ENCODE assay signal across 16 cellular contexts in the genomic region with DNA sequence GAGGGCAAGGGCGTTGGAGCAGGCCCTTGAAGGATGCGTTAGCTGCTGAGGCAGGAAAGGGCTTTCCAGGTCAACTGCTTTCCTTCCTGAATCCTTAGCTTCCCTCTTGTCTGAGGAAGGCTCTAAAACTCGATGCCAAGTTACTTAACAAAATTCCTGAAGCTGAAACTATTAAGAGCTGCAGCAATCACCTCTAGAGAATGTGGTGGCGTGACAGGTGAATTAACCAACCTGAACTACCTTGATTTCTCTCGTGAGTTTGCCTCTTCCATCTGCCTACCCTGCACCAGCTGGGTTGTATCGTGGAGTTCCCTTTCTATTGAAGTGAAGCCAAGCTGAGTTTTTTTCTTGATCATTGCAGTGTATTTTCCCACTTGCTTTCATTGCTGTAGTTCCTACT.
"Had no signal": no experiment of that assay in that cellular context is flagged by ENCODE, and none has a peak within 500 bp of the region (broad histone marks: within the 10 kb centered on the region; RNA-seq: fewer than 3 reads in every experiment).

No MANE protein-coding gene starts in this region.

- ATAC-seq: foreskin keratinocyte had no signal

- H3K4me1 Mint-ChIP-seq: activated naive CD4-positive, alpha-beta T cell treated with anti-CD3 and anti-CD28 coated beads, Interleukin-2, amount 50 U/mL, for 24 hours; immature natural killer cell; memory B cell had no signal

- H3K27ac ChIP-seq: esophagus muscularis mucosa, foreskin keratinocyte had no signal

- H3K27me3 ChIP-seq: esophagus muscularis mucosa had no signal

- H3K4me3 ChIP-seq: esophagus muscularis mucosa had no signal

- H3K36me3 Mint-ChIP-seq: activated naive CD4-positive, alpha-beta T cell treated with anti-CD3 and anti-CD28 coated beads, Interleukin-2, amount 50 U/mL, for 24 hours; brain; immature natural killer cell; memory B cell had no signal

- H3K27me3 Mint-ChIP-seq: activated naive CD4-positive, alpha-beta T cell treated with anti-CD3 and anti-CD28 coated beads, Interleukin-2, amount 50 U/mL, for 24 hours; brain had no signal

- H3K9me3 Mint-ChIP-seq: activated naive CD4-positive, alpha-beta T cell treated with anti-CD3 and anti-CD28 coated beads, Interleukin-2, amount 50 U/mL, for 24 hours; brain; immature natural killer cell; memory B cell; nephron; stimulated activated naive CD8-positive, alpha-beta T cell treated with anti-CD3 and anti-CD28 coated beads, Interleukin-15, Interleukin-2, amounts not matched to agents 100 ng/mL and 50 ng/mL, for 24 hours; T-helper 2 cell treated with Interferon-gamma antibody and Interleukin-4, amounts not matched to agents 5 μg/mL and 100 μg/mL, for 36 hours had no signal

- H3K4me1 ChIP-seq: foreskin keratinocyte had no signal

- H3K4me3 Mint-ChIP-seq: activated naive CD4-positive, alpha-beta T cell treated with anti-CD3 and anti-CD28 coated beads, Interleukin-2, amount 50 U/mL, for 24 hours; brain; immature natural killer cell; memory B cell; nephron; stimulated activated naive CD8-positive, alpha-beta T cell treated with anti-CD3 and anti-CD28 coated beads, Interleukin-15, Interleukin-2, amounts not matched to agents 100 ng/mL and 50 ng/mL, for 24 hours; T-helper 2 cell treated with Interferon-gamma antibody and Interleukin-4, amounts not matched to agents 5 μg/mL and 100 μg/mL, for 36 hours had no signal

- H3K27ac Mint-ChIP-seq: activated naive CD4-positive, alpha-beta T cell treated with anti-CD3 and anti-CD28 coated beads, Interleukin-2, amount 50 U/mL, for 24 hours; immature natural killer cell; memory B cell; stimulated activated naive CD8-positive, alpha-beta T cell treated with anti-CD3 and anti-CD28 coated beads, Interleukin-15, Interleukin-2, amounts not matched to agents 100 ng/mL and 50 ng/mL, for 24 hours; T-helper 2 cell treated with Interferon-gamma antibody and Interleukin-4, amounts not matched to agents 5 μg/mL and 100 μg/mL, for 36 hours had no signal

- H3K9me3 ChIP-seq: esophagus muscularis mucosa had no signal

- H3K36me3 ChIP-seq: esophagus muscularis mucosa had no signal

- DNase-seq: activated CD4-positive, alpha-beta T cell treated with anti-CD3 and anti-CD28 coated beads, Interleukin-2, amount 50 U/mL, for 1 hour; cerebellar nuclear complex; foreskin keratinocyte; immature natural killer cell; left cardiac atrium; retina; stimulated activated CD4-positive, alpha-beta T cell treated with anti-CD3 and anti-CD28 coated beads, Interleukin-15, amount 100 ng/mL, for 24 hours; stimulated activated CD4-positive, alpha-beta T cell treated with anti-CD3 and anti-CD28 coated beads, Interleukin-4, amount 100 ng/mL, for 24 hours had no signal

- FAIRE-seq: endometrium had no signal
